ENCODE assay signal across 19 cellular contexts in the genomic region with DNA sequence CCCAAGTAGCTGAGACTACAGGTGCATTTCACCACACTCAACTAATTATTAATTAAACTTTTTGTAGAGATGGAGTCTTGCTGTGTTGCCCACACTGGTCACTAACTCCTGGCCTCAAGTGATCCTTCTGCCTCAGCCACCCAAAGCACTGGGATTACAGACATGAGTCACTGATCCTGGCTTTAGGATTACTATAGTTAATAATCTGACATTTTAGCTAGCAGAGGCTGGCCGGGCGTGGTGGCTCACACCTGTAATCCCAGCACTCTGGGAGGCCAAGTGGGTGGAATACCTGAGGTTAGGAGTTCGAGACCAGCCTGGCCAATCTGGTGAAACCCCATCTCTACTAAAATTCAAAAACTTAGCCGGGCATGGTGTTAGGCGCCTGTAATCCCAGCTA.
"Had no signal": no experiment of that assay in that cellular context is flagged by ENCODE, and none has a peak within 500 bp of the region (broad histone marks: within the 10 kb centered on the region; RNA-seq: fewer than 3 reads in every experiment).

No MANE protein-coding gene starts in this region.

- H3K27me3 ChIP-seq: colonic mucosa, heart left ventricle, neutrophil, sigmoid colon, suprapubic skin, thyroid gland, upper lobe of left lung, uterus had no signal

- H3K4me3 ChIP-seq: colonic mucosa, heart left ventricle, lung, sigmoid colon, skin epidermis, suprapubic skin, thyroid gland, upper lobe of left lung, uterus had no signal

- H3K9me3 ChIP-seq: colonic mucosa, neutrophil, sigmoid colon, suprapubic skin, thyroid gland, upper lobe of left lung, uterus had no signal

- H3K27ac ChIP-seq: colonic mucosa, heart left ventricle, neutrophil, sigmoid colon, skin epidermis, suprapubic skin, thyroid gland, upper lobe of left lung, uterus had no signal

- H3K36me3 ChIP-seq: colonic mucosa, heart left ventricle, neutrophil, sigmoid colon, suprapubic skin, thyroid gland, upper lobe of left lung, uterus had no signal

- DNase-seq: colonic mucosa; effector CD4-positive, alpha-beta T cell; heart left ventricle; hippocampal formation; left colon; left ventricle myocardium superior; mesenchymal stem cell; midbrain; posterior cingulate gyrus; sigmoid colon; stimulated activated CD4-positive, alpha-beta T cell treated with anti-CD3 and anti-CD28 coated beads, Interleukin-12 subunit alpha, Interleukin-12 subunit beta, amount 100 ng/mL, for 4 hours; stimulated activated naive CD8-positive, alpha-beta T cell treated with anti-CD3 and anti-CD28 coated beads, Interleukin-15, Interleukin-2, amounts not matched to agents 100 U/mL and 50 U/mL, for 24 hours; thyroid gland; upper lobe of left lung; uterus had no signal

- ATAC-seq: heart left ventricle; left colon; left ventricle myocardium superior; stimulated activated naive CD8-positive, alpha-beta T cell treated with anti-CD3 and anti-CD28 coated beads, Interleukin-15, Interleukin-2, amounts not matched to agents 100 U/mL and 50 U/mL, for 24 hours had no signal
